1 cellular context compared by ENCODE assay signal in genomic region chr2:28054916-28055315, GRCh38.
TF ChIP-seq lines count a peak whose summit lies in the region.

No MANE protein-coding gene starts in this region.

TF ChIP-seq in endothelial cell of umbilical vein, 7 proteins besides CTCF, POLR2A, EP300 and RAD21 (continued from another document):
- no peak for TF ChIP-seq MAX (IDR thresholded peaks at IDR 0.05; ENCODE audit: insufficient read depth, insufficient read length)
- TF ChIP-seq GATA2 (IDR thresholded peaks at IDR 0.05; ENCODE audit: insufficient read depth, insufficient read length, low read depth, low read length): no peak
